Comparison of ENCODE assay signal across 37 cellular contexts in the genomic region with DNA sequence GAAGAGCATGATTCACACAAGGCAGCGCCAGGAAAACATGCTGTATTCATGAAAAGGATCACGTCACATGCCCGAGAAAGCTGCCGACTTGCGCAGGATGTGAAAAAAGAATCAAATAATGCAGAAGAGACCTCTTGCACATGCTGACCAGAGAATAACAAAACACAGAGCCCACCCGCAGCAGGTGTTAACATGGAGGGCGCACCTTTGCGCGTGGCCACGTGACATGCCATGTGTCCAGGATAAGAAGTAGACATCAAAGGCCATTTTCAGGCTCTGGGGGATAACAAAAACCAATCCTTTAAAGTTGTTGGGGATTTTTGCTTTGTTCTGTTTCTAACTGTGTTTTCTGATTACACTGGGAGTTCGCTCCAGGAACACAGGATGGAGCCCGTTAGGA.
"Had no signal": no experiment of that assay in that cellular context is flagged by ENCODE, and none has a peak within 500 bp of the region (broad histone marks: within the 10 kb centered on the region; RNA-seq: fewer than 3 reads in every experiment).

No MANE protein-coding gene starts in this region.

- H3K9me3 ChIP-seq: ascending aorta, body of pancreas had no signal

- H3K27ac Mint-ChIP-seq: activated B cell treated with CpG ODN at 0.5 μM for 24 hours; activated CD4-positive, alpha-beta memory T cell treated with anti-CD3 and anti-CD28 coated beads for 36 hours; activated naive CD4-positive, alpha-beta T cell treated with anti-CD3 and anti-CD28 coated beads, Interleukin-2, amount 50 U/mL, for 24 hours; activated naive CD8-positive, alpha-beta T cell treated with anti-CD3 and anti-CD28 coated beads, Interleukin-2, amount 10 ng/mL, durations not matched to agents 7 days and 5 days; activated T-helper 17 cell treated with anti-CD3 and anti-CD28 coated beads, Interleukin-2, amount 50 U/mL, for 72 hours had no signal

- H3K4me3 ChIP-seq: ascending aorta, body of pancreas, breast epithelium had no signal

- H3K9me3 Mint-ChIP-seq: activated naive CD4-positive, alpha-beta T cell treated with anti-CD3 and anti-CD28 coated beads, Interleukin-2, amount 50 U/mL, for 24 hours had no signal

- DNase-seq: activated B cell treated with CpG ODN at 0.5 μM for 24 hours; activated CD4-positive, alpha-beta memory T cell treated with anti-CD3 and anti-CD28 coated beads for 36 hours; activated CD4-positive, alpha-beta T cell treated with anti-CD3 and anti-CD28 coated beads for 4 hours; activated CD4-positive, alpha-beta T cell treated with anti-CD3 and anti-CD28 coated beads, Interleukin-2, amount 50 U/mL, for 1 hour; activated CD4-positive, CD25-positive, alpha-beta regulatory T cell treated with anti-CD3 and anti-CD28 coated beads, Interleukin-2, amount 50 U/mL, for 72 hours; activated CD8-positive, alpha-beta memory T cell treated with anti-CD3 and anti-CD28 coated beads, Interleukin-2, amount 50 U/mL, for 4 hours; activated effector memory CD4-positive, alpha-beta T cell treated with anti-CD3 and anti-CD28 coated beads, Interleukin-2, amount 50 U/mL, for 16 hours; activated naive CD4-positive, alpha-beta T cell treated with Interleukin-2 at 50 U/mL for 16 hours; activated naive CD8-positive, alpha-beta T cell treated with anti-CD3 and anti-CD28 coated beads, Interleukin-2, amount 10 ng/mL, durations not matched to agents 7 days and 5 days; activated T-cell treated with anti-CD3 and anti-CD28 coated beads for 4 hours; activated T-cell treated with anti-CD3 and anti-CD28 coated beads, Interleukin-2, amount 50 U/mL, for 48 hours; amygdala; body of pancreas; caudate nucleus; cerebellar nuclear complex; MM.1S; MV-4-11; NCI-H1092; NCI-H187 treated with DMSO at 0.1 percent for 48 hours; NCI-H2081 treated with DMSO at 0.1 percent for 48 hours; NCI-H446; NCI-H510A treated with DMSO at 0.1 percent for 48 hours; NCI-H526 treated with DMSO at 0.1 percent for 48 hours; NK-92 treated with Interleukin-12 subunit alpha and Interleukin-12 subunit beta, amount 100 ng/mL, for 24 hours; PC-3; Right ventricle myocardium superior; SW 1271; T-helper 1 cell; T-helper 2 cell; T-helper 9 cell had no signal

- H3K27me3 ChIP-seq: ascending aorta, body of pancreas, breast epithelium had no signal

- H3K4me3 Mint-ChIP-seq: activated B cell treated with CpG ODN at 0.5 μM for 24 hours; activated CD4-positive, alpha-beta memory T cell treated with anti-CD3 and anti-CD28 coated beads for 36 hours; activated naive CD4-positive, alpha-beta T cell treated with anti-CD3 and anti-CD28 coated beads, Interleukin-2, amount 50 U/mL, for 24 hours; activated naive CD8-positive, alpha-beta T cell treated with anti-CD3 and anti-CD28 coated beads, Interleukin-2, amount 10 ng/mL, durations not matched to agents 7 days and 5 days; activated T-helper 17 cell treated with anti-CD3 and anti-CD28 coated beads, Interleukin-2, amount 50 U/mL, for 72 hours had no signal

- H3K36me3 Mint-ChIP-seq: activated CD4-positive, alpha-beta memory T cell treated with anti-CD3 and anti-CD28 coated beads for 36 hours; activated naive CD4-positive, alpha-beta T cell treated with anti-CD3 and anti-CD28 coated beads, Interleukin-2, amount 50 U/mL, for 24 hours; activated naive CD8-positive, alpha-beta T cell treated with anti-CD3 and anti-CD28 coated beads, Interleukin-2, amount 10 ng/mL, durations not matched to agents 7 days and 5 days had no signal

- H3K4me1 Mint-ChIP-seq: activated B cell treated with CpG ODN at 0.5 μM for 24 hours; activated naive CD4-positive, alpha-beta T cell treated with anti-CD3 and anti-CD28 coated beads, Interleukin-2, amount 50 U/mL, for 24 hours; activated naive CD8-positive, alpha-beta T cell treated with anti-CD3 and anti-CD28 coated beads, Interleukin-2, amount 10 ng/mL, durations not matched to agents 7 days and 5 days; activated T-helper 17 cell treated with anti-CD3 and anti-CD28 coated beads, Interleukin-2, amount 50 U/mL, for 72 hours had no signal

- H3K27ac ChIP-seq: ascending aorta, body of pancreas, breast epithelium, KMS-11, RWPE1, VCaP had no signal

- H3K4me2 ChIP-seq: KMS-11 had no signal

- H3K27me3 Mint-ChIP-seq: activated B cell treated with CpG ODN at 0.5 μM for 24 hours; activated CD4-positive, alpha-beta memory T cell treated with anti-CD3 and anti-CD28 coated beads for 36 hours; activated naive CD4-positive, alpha-beta T cell treated with anti-CD3 and anti-CD28 coated beads, Interleukin-2, amount 50 U/mL, for 24 hours; activated naive CD8-positive, alpha-beta T cell treated with anti-CD3 and anti-CD28 coated beads, Interleukin-2, amount 10 ng/mL, durations not matched to agents 7 days and 5 days; activated T-helper 17 cell treated with anti-CD3 and anti-CD28 coated beads, Interleukin-2, amount 50 U/mL, for 72 hours had no signal

- H3K36me3 ChIP-seq: ascending aorta, breast epithelium had no signal

- H3K4me1 ChIP-seq: ascending aorta, body of pancreas, breast epithelium had no signal
